ENCODE assay signal across 1 cellular context in genomic region chr1:202200112-202200548, GRCh38.
TF ChIP-seq lines count a peak whose summit lies in the region.

No MANE protein-coding gene starts in this region.

TF ChIP-seq in GM23338, 12 proteins besides CTCF, POLR2A, EP300 and RAD21 (continued from another document):
- TF ChIP-seq ZNF462 (CRISPR knock-in tag; IDR thresholded peaks at IDR 0.05) (no peak), STAT1 (IDR thresholded peaks at IDR 0.05; ENCODE audit: unreplicated experiment) (no peak), CREB1 (CRISPR knock-in tag; IDR thresholded peaks at IDR 0.05; ENCODE audit: low read depth) (no peak), ZNF331 (CRISPR knock-in tag; IDR thresholded peaks at IDR 0.05; ENCODE audit: low read depth) (no peak), REST (IDR thresholded peaks at IDR 0.05; ENCODE audit: unreplicated experiment) (no peak), NANOG (IDR thresholded peaks at IDR 0.05; ENCODE audit: borderline replicate concordance) (no peak)
TF ChIP-seq in GM23338: peak in this region for 0.
